Comparison of ENCODE assay signal across 18 cellular contexts in genomic region chr5:74233091-74233490, GRCh38.
DNase-seq lines count a peak whose midpoint lies in the region; TF ChIP-seq lines count a peak whose summit lies in the region.
"Had no signal": no experiment of that assay in that cellular context is flagged by ENCODE, and none has a peak within 500 bp of the region (broad histone marks: within the 10 kb centered on the region; RNA-seq: fewer than 3 reads in every experiment).

No MANE protein-coding gene starts in this region.

- H3K36me3 ChIP-seq in SJSA1 (no peaks in the 10 kb centered on the region), fibroblast of lung (ENCODE audit: control insufficient read depth, insufficient read depth, low read length) (no peaks in the 10 kb centered on the region), trophoblast cell (ENCODE audit: control insufficient read depth in 1 of 2, insufficient read depth in 2 of 2, low read length in 2 of 2) (no peaks in the 10 kb centered on the region), sigmoid colon (no peaks in the 10 kb centered on the region)

- H3K79me1 ChIP-seq in trophoblast cell (ENCODE audit: low read length), result peaks cover 13% of the 10 kb centered on the region

- H3K27ac ChIP-seq in SJSA1 (peak overlapping the region; percentile 78), fibroblast of lung (ENCODE audit: insufficient read depth, low read length) (no peak overlapping the region), trophoblast cell (ENCODE audit: low read depth, low read length) (no peak overlapping the region), sigmoid colon (no peak overlapping the region)
- H3K27ac ChIP-seq: HL-60 had no signal

- peak overlapping the region; percentile 84 for H4K91ac ChIP-seq in trophoblast cell (ENCODE audit: low read depth, low read length)

- H3K4me2 ChIP-seq in fibroblast of lung (ENCODE audit: extremely low read depth, insufficient read depth, low read length), result peak overlapping the region; percentile 11
- no peak overlapping the region for H3K4me2 ChIP-seq in trophoblast cell (ENCODE audit: low read length)

- TF ChIP-seq CTCF in fibroblast of lung (conservative IDR thresholded peaks at IDR 0.05 in 1 of 2, IDR thresholded peaks at IDR 0.05 in 1 of 2; ENCODE audit: low read depth in 1 of 2, low read length in 2 of 2) (no peak), sigmoid colon (IDR thresholded peaks at IDR 0.05) (no peak)

- H3K18ac ChIP-seq in trophoblast cell (ENCODE audit: low read length), result peak overlapping the region; percentile 55

- H2AK5ac ChIP-seq in trophoblast cell (ENCODE audit: low read length), result peak overlapping the region; percentile 90

- H2AFZ ChIP-seq in fibroblast of lung (ENCODE audit: low read length) (no peak overlapping the region), trophoblast cell (ENCODE audit: insufficient read depth, low read length, poor library complexity) (no peak overlapping the region)

- peak overlapping the region; percentile 89 for H3K14ac ChIP-seq in trophoblast cell (ENCODE audit: low read length)

- no peak for TF ChIP-seq POLR2A in sigmoid colon (IDR thresholded peaks at IDR 0.05)

- H3K23ac ChIP-seq in trophoblast cell (ENCODE audit: low read length), result no peak overlapping the region

- H2BK120ac ChIP-seq in trophoblast cell (ENCODE audit: insufficient read depth, low read length, poor library complexity), result peak overlapping the region; percentile 95

- H2BK12ac ChIP-seq in trophoblast cell (ENCODE audit: low read length), result peak overlapping the region; percentile 97

- H4K8ac ChIP-seq in trophoblast cell (ENCODE audit: low read depth, low read length), result no peak overlapping the region

- H3K4me3 ChIP-seq in SJSA1 (no peak overlapping the region), fibroblast of lung (replicated peaks in 1 of 4; ENCODE audit: control extremely low read depth in 1 of 4, insufficient read depth in 1 of 4, low read depth in 3 of 4, low read length in 4 of 4) (no peak overlapping the region), trophoblast cell (ENCODE audit: low read depth, low read length) (no peak overlapping the region), sigmoid colon (no peak overlapping the region)
- H3K4me3 ChIP-seq: K562 had no signal

- no peaks in the 10 kb centered on the region for H3K79me2 ChIP-seq in fibroblast of lung (ENCODE audit: control insufficient read depth, insufficient read depth, low read length)
- H3K79me2 ChIP-seq in trophoblast cell (ENCODE audit: control insufficient read depth, insufficient read depth, low read length, poor library complexity), result no peaks in the 10 kb centered on the region

- H3K9me3 ChIP-seq in SJSA1 (replicated peaks) (0 out of 2 replicates have a peak, but pooled peaks cover 3% of the 10 kb centered on the region), fibroblast of lung (ENCODE audit: control insufficient read depth, insufficient read depth, low read depth, low read length) (no peaks in the 10 kb centered on the region), trophoblast cell (ENCODE audit: insufficient read depth, low read depth, low read length) (peaks cover 2% of the 10 kb centered on the region), sigmoid colon (no peaks in the 10 kb centered on the region)

- peaks cover 33% of the 10 kb centered on the region for H3K4me1 ChIP-seq in SJSA1 (replicated peaks)
- H3K4me1 ChIP-seq in fibroblast of lung (ENCODE audit: control insufficient read depth, extremely low read depth, insufficient read depth, low read length), result peaks cover 9% of the 10 kb centered on the region
- H3K4me1 ChIP-seq in trophoblast cell (ENCODE audit: control insufficient read depth in 1 of 2, insufficient read depth in 2 of 2, low read length in 2 of 2), result peaks cover 7 to 14% of the 10 kb centered on the region in 2 experiments
- H3K4me1 ChIP-seq in sigmoid colon, result peaks cover 0 to 5% (median 0%) of the 10 kb centered on the region in 4 donors

- no peak for TF ChIP-seq EP300 in sigmoid colon (IDR thresholded peaks at IDR 0.05)

- H3K9ac ChIP-seq in fibroblast of lung (ENCODE audit: insufficient read depth, low read length), result no peak overlapping the region
- H3K9ac ChIP-seq in trophoblast cell (ENCODE audit: low read length), result no peak overlapping the region

- H4K12ac ChIP-seq in trophoblast cell (ENCODE audit: low read depth, low read length), result no peak overlapping the region

- DNase-seq in ELF-1 (ENCODE audit: low read depth, low spot score) (peak; percentile 14), SJSA1 (ENCODE audit: low read depth in 1 of 2, low spot score in 2 of 2) (no peak), fibroblast of lung (ENCODE audit: low read depth in 2 of 2) (no peak), trophoblast cell (no peak), NCI-H446 treated with DMSO at 0.1 percent for 48 hours (lab: John Stamatoyannopoulos, UW) (no peak), sigmoid colon (no peak), T1000 (lab: John Stamatoyannopoulos, UW) (no peak)
- no peak for DNase-seq in activated naive CD4-positive, alpha-beta T cell treated with Interleukin-2 at 50 U/mL for 16 hours
- DNase-seq: AML-193; CD4-positive, CD25-positive, alpha-beta regulatory T cell; DMS79; NCI-H1105 treated with DMSO at 0.1 percent for 48 hours; NCI-H187 treated with DMSO at 0.1 percent for 48 hours; NCI-H2171; NCI-H774; SHP77 treated with DMSO at 0.1 percent for 48 hours had no signal

- H4K20me1 ChIP-seq in fibroblast of lung (ENCODE audit: control insufficient read depth, extremely low read depth, insufficient read depth, low read length), result no peaks in the 10 kb centered on the region

- H3K27me3 ChIP-seq in SJSA1 (replicated peaks) (no peaks in the 10 kb centered on the region), fibroblast of lung (ENCODE audit: control insufficient read depth, insufficient read depth, low read length) (no peaks in the 10 kb centered on the region), trophoblast cell (ENCODE audit: insufficient read depth, low read length) (no peaks in the 10 kb centered on the region), sigmoid colon (no peaks in the 10 kb centered on the region)

- peak overlapping the region; percentile 92 for H2BK5ac ChIP-seq in trophoblast cell (ENCODE audit: low read depth, low read length, poor library complexity)

- intact Hi-C loops in sigmoid colon (cut with DNase I), result no loop called here

- H3K4ac ChIP-seq in trophoblast cell (ENCODE audit: low read depth, low read length), result peak overlapping the region; percentile 35
